1 cellular context compared by ENCODE assay signal in the genomic region with DNA sequence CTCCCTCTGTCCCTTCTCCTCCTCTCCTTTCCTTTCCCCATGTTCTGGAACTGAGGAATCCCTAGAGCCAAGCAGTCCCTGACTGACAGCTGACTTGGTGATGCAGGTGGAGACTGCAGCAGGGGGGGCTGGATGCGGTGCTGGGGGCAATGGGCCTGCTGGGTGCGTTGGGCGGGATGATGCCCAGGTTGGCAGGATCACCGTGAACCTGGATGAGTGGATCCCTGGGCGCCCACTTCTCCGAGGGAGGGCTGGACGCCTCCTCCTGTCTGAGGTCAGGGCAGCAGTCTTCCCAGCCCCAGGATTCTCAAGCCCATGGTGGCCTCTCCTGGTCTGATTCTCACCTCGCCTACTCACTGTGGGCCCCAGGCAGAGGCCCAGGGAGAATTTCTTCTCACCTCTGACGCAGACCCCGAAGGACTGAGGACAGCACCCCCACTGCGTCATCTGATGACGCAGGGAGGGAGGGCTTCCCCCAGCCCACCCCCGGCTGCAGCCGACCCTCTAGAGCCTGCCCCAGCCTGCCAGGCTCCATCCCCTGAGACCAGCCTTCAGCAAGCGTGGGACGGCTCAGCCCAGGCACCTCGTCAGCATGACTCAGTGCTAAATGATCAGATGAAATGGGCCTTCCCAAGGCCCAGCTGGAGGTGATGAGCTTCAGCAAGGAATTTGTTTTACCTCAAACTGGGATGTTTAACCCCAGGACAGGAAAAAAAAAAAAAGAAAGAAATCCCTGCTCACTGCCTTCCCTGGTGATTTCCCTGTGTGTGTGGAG.
TF ChIP-seq lines count a peak whose summit lies in the region.

No MANE protein-coding gene starts in this region.

TF ChIP-seq in GM12878, 131 proteins besides CTCF, POLR2A, EP300 and RAD21 (continued from another document):
- TF ChIP-seq, protein P1, sequence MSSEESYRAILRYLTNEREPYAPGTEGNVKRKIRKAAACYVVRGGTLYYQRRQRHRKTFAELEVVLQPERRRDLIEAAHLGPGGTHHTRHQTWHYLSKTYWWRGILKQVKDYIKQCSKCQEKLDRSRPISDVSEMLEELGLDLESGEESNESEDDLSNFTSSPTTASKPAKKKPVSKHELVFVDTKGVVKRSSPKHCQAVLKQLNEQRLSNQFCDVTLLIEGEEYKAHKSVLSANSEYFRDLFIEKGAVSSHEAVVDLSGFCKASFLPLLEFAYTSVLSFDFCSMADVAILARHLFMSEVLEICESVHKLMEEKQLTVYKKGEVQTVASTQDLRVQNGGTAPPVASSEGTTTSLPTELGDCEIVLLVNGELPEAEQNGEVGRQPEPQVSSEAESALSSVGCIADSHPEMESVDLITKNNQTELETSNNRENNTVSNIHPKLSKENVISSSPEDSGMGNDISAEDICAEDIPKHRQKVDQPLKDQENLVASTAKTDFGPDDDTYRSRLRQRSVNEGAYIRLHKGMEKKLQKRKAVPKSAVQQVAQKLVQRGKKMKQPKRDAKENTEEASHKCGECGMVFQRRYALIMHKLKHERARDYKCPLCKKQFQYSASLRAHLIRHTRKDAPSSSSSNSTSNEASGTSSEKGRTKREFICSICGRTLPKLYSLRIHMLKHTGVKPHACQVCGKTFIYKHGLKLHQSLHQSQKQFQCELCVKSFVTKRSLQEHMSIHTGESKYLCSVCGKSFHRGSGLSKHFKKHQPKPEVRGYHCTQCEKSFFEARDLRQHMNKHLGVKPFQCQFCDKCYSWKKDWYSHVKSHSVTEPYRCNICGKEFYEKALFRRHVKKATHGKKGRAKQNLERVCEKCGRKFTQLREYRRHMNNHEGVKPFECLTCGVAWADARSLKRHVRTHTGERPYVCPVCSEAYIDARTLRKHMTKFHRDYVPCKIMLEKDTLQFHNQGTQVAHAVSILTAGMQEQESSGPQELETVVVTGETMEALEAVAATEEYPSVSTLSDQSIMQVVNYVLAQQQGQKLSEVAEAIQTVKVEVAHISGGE (CRISPR knock-in tag; IDR thresholded peaks at IDR 0.05), result no peak
- TF ChIP-seq, protein P2, sequence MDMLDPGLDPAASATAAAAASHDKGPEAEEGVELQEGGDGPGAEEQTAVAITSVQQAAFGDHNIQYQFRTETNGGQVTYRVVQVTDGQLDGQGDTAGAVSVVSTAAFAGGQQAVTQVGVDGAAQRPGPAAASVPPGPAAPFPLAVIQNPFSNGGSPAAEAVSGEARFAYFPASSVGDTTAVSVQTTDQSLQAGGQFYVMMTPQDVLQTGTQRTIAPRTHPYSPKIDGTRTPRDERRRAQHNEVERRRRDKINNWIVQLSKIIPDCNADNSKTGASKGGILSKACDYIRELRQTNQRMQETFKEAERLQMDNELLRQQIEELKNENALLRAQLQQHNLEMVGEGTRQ (IDR thresholded peaks at IDR 0.05; ENCODE audit: borderline replicate concordance, low read depth, low read length), result no peak
- TF ChIP-seq IKZF1 (conservative IDR thresholded peaks at IDR 0.05), result 0 out of 2 replicates have a peak, but pooled peaks have one; percentile 17
- no peak for TF ChIP-seq RUNX3 (IDR thresholded peaks at IDR 0.05; ENCODE audit: low read length)
